ENCODE assay signal across 16 cellular contexts in genomic region chr14:50806241-50806933, GRCh38.
"Had no signal": no experiment of that assay in that cellular context is flagged by ENCODE, and none has a peak within 500 bp of the region (broad histone marks: within the 10 kb centered on the region; RNA-seq: fewer than 3 reads in every experiment).

No MANE protein-coding gene starts in this region.

- H3K36me3 ChIP-seq: adrenal gland, colonic mucosa, uterus had no signal

- H3K4me1 ChIP-seq: adrenal gland, colonic mucosa had no signal

- H3K9me3 Mint-ChIP-seq: activated CD8-positive, alpha-beta T cell treated with anti-CD3 and anti-CD28 coated beads for 36 hours; immature natural killer cell; natural killer cell treated with Interleukin-12 subunit alpha and Interleukin-12 subunit beta and Interleukin-15 and Interleukin-18, amount 100 ng/mL, for 72 hours; T-helper 1 cell treated with Interleukin-12 subunit alpha and Interleukin-12 subunit beta and Interleukin-4 antibody, amounts not matched to agents 30 μg/mL and 1 μg/mL, for 36 hours had no signal

- H3K36me3 Mint-ChIP-seq: natural killer cell treated with Interleukin-12 subunit alpha and Interleukin-12 subunit beta and Interleukin-15 and Interleukin-18, amount 100 ng/mL, for 72 hours had no signal

- DNase-seq: activated CD4-positive, alpha-beta T cell treated with anti-CD3 and anti-CD28 coated beads for 4 hours; activated CD8-positive, alpha-beta memory T cell treated with anti-CD3 and anti-CD28 coated beads, Interleukin-2, amount 50 U/mL, for 4 hours; activated CD8-positive, alpha-beta T cell treated with anti-CD3 and anti-CD28 coated beads for 36 hours; activated naive CD4-positive, alpha-beta T cell treated with Interleukin-2 at 50 U/mL for 16 hours; adrenal gland; colonic mucosa; immature natural killer cell; left colon; mucosa of descending colon; sigmoid colon; stimulated activated CD4-positive, alpha-beta T cell treated with anti-CD3 and anti-CD28 coated beads, Interleukin-12 subunit alpha, Interleukin-12 subunit beta, amount 100 ng/mL, for 4 hours; stimulated activated CD4-positive, alpha-beta T cell treated with anti-CD3 and anti-CD28 coated beads, Interleukin-4, amount 100 ng/mL, for 1 hour; stimulated activated CD8-positive, alpha-beta memory T cell treated with anti-CD3 and anti-CD28 coated beads, Interleukin-4, amount 100 ng/mL, for 48 hours; uterus had no signal

- H3K9me3 ChIP-seq: adrenal gland, colonic mucosa, mucosa of descending colon, sigmoid colon, uterus had no signal

- H3K27ac ChIP-seq: adrenal gland, colonic mucosa, sigmoid colon, uterus had no signal

- H3K4me3 ChIP-seq: adrenal gland, colonic mucosa, mucosa of descending colon, sigmoid colon, uterus had no signal

- H3K27me3 ChIP-seq: adrenal gland, colonic mucosa, sigmoid colon, uterus had no signal

- H3K27me3 Mint-ChIP-seq: activated CD8-positive, alpha-beta T cell treated with anti-CD3 and anti-CD28 coated beads for 36 hours; natural killer cell treated with Interleukin-12 subunit alpha and Interleukin-12 subunit beta and Interleukin-15 and Interleukin-18, amount 100 ng/mL, for 72 hours had no signal

- H3K27ac Mint-ChIP-seq: activated CD8-positive, alpha-beta T cell treated with anti-CD3 and anti-CD28 coated beads for 36 hours; T-helper 1 cell treated with Interleukin-12 subunit alpha and Interleukin-12 subunit beta and Interleukin-4 antibody, amounts not matched to agents 30 μg/mL and 1 μg/mL, for 36 hours had no signal

- H3K4me3 Mint-ChIP-seq: activated CD8-positive, alpha-beta T cell treated with anti-CD3 and anti-CD28 coated beads for 36 hours; immature natural killer cell; natural killer cell treated with Interleukin-12 subunit alpha and Interleukin-12 subunit beta and Interleukin-15 and Interleukin-18, amount 100 ng/mL, for 72 hours; T-helper 1 cell treated with Interleukin-12 subunit alpha and Interleukin-12 subunit beta and Interleukin-4 antibody, amounts not matched to agents 30 μg/mL and 1 μg/mL, for 36 hours had no signal

- ATAC-seq: activated CD8-positive, alpha-beta T cell treated with anti-CD3 and anti-CD28 coated beads for 36 hours; left colon; mucosa of descending colon; natural killer cell treated with Interleukin-12 subunit alpha and Interleukin-12 subunit beta and Interleukin-15 and Interleukin-18, amount 100 ng/mL, for 72 hours had no signal
